In genomic region chr1:101247404-101248287, GRCh38 we compare ENCODE assay signal across 9 cellular contexts. TPM values are rescaled to one million over a fixed set of nuclear protein-coding genes. Genes with fewer than 3 reads are reported as not detected.
DNase-seq lines count a peak whose midpoint lies in the region; ATAC-seq and TF ChIP-seq lines count a peak whose summit lies in the region.
"Had no signal": no experiment of that assay in that cellular context is flagged by ENCODE, and none has a peak within 500 bp of the region (broad histone marks: within the 10 kb centered on the region; RNA-seq: fewer than 3 reads in every experiment).

No MANE protein-coding gene starts in this region.

- BruUV-seq in Calu3 (replicated peaks; lab: Mats Ljungman, UMichigan): no TSS peak

- no peaks in the 10 kb centered on the region for H3K9me3 ChIP-seq in CD8-positive, alpha-beta memory T cell (ENCODE audit: low read length)
- no peaks in the 10 kb centered on the region for H3K9me3 ChIP-seq in SU-DHL-6 (ENCODE audit: insufficient read depth, low read length)

- no peaks in the 10 kb centered on the region for H3K27me3 Mint-ChIP-seq in CD8-positive, alpha-beta memory T cell
- H3K27me3 Mint-ChIP-seq in Calu3 (ENCODE audit: unreplicated experiment): peaks cover 2% of the 10 kb centered on the region
- H3K27me3 Mint-ChIP-seq in activated T-helper 1 cell treated with anti-CD3 and anti-CD28 coated beads, Interleukin-12 subunit alpha, Interleukin-12 subunit beta, Interleukin-2, Interleukin-4 antibody, amounts not matched to agents 30 ng/mL and 10 ng/mL and 1 ng/mL, durations not matched to agents 14 hours and 24 hours and 36 hours (ENCODE audit: insufficient read depth): no peaks in the 10 kb centered on the region

- no peak for DNase-seq in CD8-positive, alpha-beta memory T cell
- no peak for DNase-seq in Calu3
- no peak for DNase-seq in NCI-H345 (lab: John Stamatoyannopoulos, UW)
- no peak for DNase-seq in activated T-helper 1 cell treated with anti-CD3 and anti-CD28 coated beads, Interleukin-12 subunit alpha, Interleukin-12 subunit beta, Interleukin-2, Interleukin-4 antibody, amounts not matched to agents 30 ng/mL and 10 ng/mL and 1 ng/mL, durations not matched to agents 14 hours and 24 hours and 36 hours (ENCODE audit: low spot score)
- DNase-seq in SHP77 treated with DMSO at 0.1 percent for 48 hours (lab: John Stamatoyannopoulos, UW): no peak
- DNase-seq: NK-92 treated with Interleukin-12 subunit alpha and Interleukin-12 subunit beta, amount 100 ng/mL, for 24 hours had no signal

- H3K27ac ChIP-seq in CD8-positive, alpha-beta memory T cell (ENCODE audit: low read depth, low read length): no peak overlapping the region
- peak overlapping the region; percentile 81 for H3K27ac ChIP-seq in SU-DHL-6 (ENCODE audit: low read depth, low read length)

- no peaks in the 10 kb centered on the region for H3K79me2 ChIP-seq in SU-DHL-6 (ENCODE audit: insufficient read depth, low read length)

- peaks cover 1 to 17% (median 12%) of the 10 kb centered on the region in 3 donors for H3K36me3 Mint-ChIP-seq in CD8-positive, alpha-beta memory T cell
- no peaks in the 10 kb centered on the region for H3K36me3 Mint-ChIP-seq in Calu3 (ENCODE audit: insufficient read depth, unreplicated experiment)
- H3K36me3 Mint-ChIP-seq in activated T-helper 1 cell treated with anti-CD3 and anti-CD28 coated beads, Interleukin-12 subunit alpha, Interleukin-12 subunit beta, Interleukin-2, Interleukin-4 antibody, amounts not matched to agents 30 ng/mL and 10 ng/mL and 1 ng/mL, durations not matched to agents 14 hours and 24 hours and 36 hours (ENCODE audit: low read depth): peaks cover 14% of the 10 kb centered on the region

- H4K20me1 ChIP-seq in SU-DHL-6 (ENCODE audit: low read depth, low read length): no peaks in the 10 kb centered on the region

- peak; percentile 92 for ATAC-seq in GM19324 (IDR thresholded peaks at IDR 0.05; ENCODE audit: low FRiP score, unreplicated experiment)
- peak; percentile 87 for ATAC-seq in HG02943 (IDR thresholded peaks at IDR 0.05; ENCODE audit: low read depth, unreplicated experiment)

- peaks cover 58 to 79% (median 75%) of the 10 kb centered on the region in 3 donors for H3K4me1 Mint-ChIP-seq in CD8-positive, alpha-beta memory T cell
- H3K4me1 Mint-ChIP-seq in Calu3 (ENCODE audit: low read depth, unreplicated experiment): no peaks in the 10 kb centered on the region
- H3K4me1 Mint-ChIP-seq in activated T-helper 1 cell treated with anti-CD3 and anti-CD28 coated beads, Interleukin-12 subunit alpha, Interleukin-12 subunit beta, Interleukin-2, Interleukin-4 antibody, amounts not matched to agents 30 ng/mL and 10 ng/mL and 1 ng/mL, durations not matched to agents 14 hours and 24 hours and 36 hours (ENCODE audit: low read depth): peaks cover 37% of the 10 kb centered on the region

- H3K27me3 ChIP-seq in CD8-positive, alpha-beta memory T cell (ENCODE audit: insufficient read depth, low read length, poor library complexity, severe bottlenecking): no peaks in the 10 kb centered on the region
- no peaks in the 10 kb centered on the region for H3K27me3 ChIP-seq in SU-DHL-6 (ENCODE audit: low read length)

- no peak overlapping the region for H2AFZ ChIP-seq in SU-DHL-6 (ENCODE audit: low read depth, low read length, severe bottlenecking)

- TF ChIP-seq CTCF in SU-DHL-6 (IDR thresholded peaks at IDR 0.05; ENCODE audit: insufficient read depth, low read length, poor library complexity, severe bottlenecking) (no peak), Calu3 (IDR thresholded peaks at IDR 0.05; ENCODE audit: unreplicated experiment) (no peak)

- H3K36me3 ChIP-seq in CD8-positive, alpha-beta memory T cell (ENCODE audit: insufficient read depth, low read length): peaks cover 12% of the 10 kb centered on the region
- no peaks in the 10 kb centered on the region for H3K36me3 ChIP-seq in SU-DHL-6 (ENCODE audit: low read length)

- CTCF ChIA-PET in CD8-positive, alpha-beta memory T cell (lab: Charles Lee): interaction anchor here (0.7 to 2.7 kb wide), 5 partner anchors 9 to 110 kb away, joined by 3 to 25 read pairs (median 6); no protein-coding TSS in a partner anchor
- CTCF ChIA-PET in Calu3 (lab: Charles Lee): interaction anchor here (0.8 to 1.1 kb wide), 2 partner anchors 9 to 12 kb away, joined by 3 to 4 read pairs; no protein-coding TSS in a partner anchor

- H3K9ac ChIP-seq in SU-DHL-6 (ENCODE audit: low read length): peak overlapping the region; percentile 14; the same call in 1 of the 2 replicates

- H3K9me2 ChIP-seq in SU-DHL-6 (replicated peaks; ENCODE audit: insufficient read depth, low read length): no peaks in the 10 kb centered on the region

- peaks cover 30% of the 10 kb centered on the region for H3F3A ChIP-seq in SU-DHL-6 (ENCODE audit: insufficient read depth)

- H3K4me3 Mint-ChIP-seq in CD8-positive, alpha-beta memory T cell: peak overlapping the region in 5 of 7 donors; percentile 7 to 43 (median 30)
- no peak overlapping the region for H3K4me3 Mint-ChIP-seq in Calu3 (ENCODE audit: low read depth, unreplicated experiment)
- H3K4me3 Mint-ChIP-seq in activated T-helper 1 cell treated with anti-CD3 and anti-CD28 coated beads, Interleukin-12 subunit alpha, Interleukin-12 subunit beta, Interleukin-2, Interleukin-4 antibody, amounts not matched to agents 30 ng/mL and 10 ng/mL and 1 ng/mL, durations not matched to agents 14 hours and 24 hours and 36 hours: no peak overlapping the region

- POLR2A ChIA-PET in CD8-positive, alpha-beta memory T cell (lab: Charles Lee): interaction anchor here (0.6 to 2.3 kb wide), 4 partner anchors 9 to 325 kb away, joined by 4 to 7 read pairs (median 4); no protein-coding TSS in a partner anchor

- intact Hi-C loops in Calu3 (cut with micrococcal nuclease; ENCODE audit: unreplicated experiment): no loop called here
- intact Hi-C loops in activated T-helper 1 cell treated with anti-CD3 and anti-CD28 coated beads, Interleukin-12 subunit alpha, Interleukin-12 subunit beta, Interleukin-2, Interleukin-4 antibody, amounts not matched to agents 30 ng/mL and 10 ng/mL and 1 ng/mL, durations not matched to agents 14 hours and 24 hours and 36 hours (cut with micrococcal nuclease): no loop called here

- peak overlapping the region; percentile 42 for H3K4me2 ChIP-seq in SU-DHL-6 (ENCODE audit: low read depth, low read length, poor library complexity, severe bottlenecking)

- H3K27ac Mint-ChIP-seq in CD8-positive, alpha-beta memory T cell: peak overlapping the region; percentile 15 to 89 (median 56)
- H3K27ac Mint-ChIP-seq in Calu3 (ENCODE audit: unreplicated experiment): no peak overlapping the region
- H3K27ac Mint-ChIP-seq in activated T-helper 1 cell treated with anti-CD3 and anti-CD28 coated beads, Interleukin-12 subunit alpha, Interleukin-12 subunit beta, Interleukin-2, Interleukin-4 antibody, amounts not matched to agents 30 ng/mL and 10 ng/mL and 1 ng/mL, durations not matched to agents 14 hours and 24 hours and 36 hours: no peak overlapping the region

- peak overlapping the region; percentile 4 for H3K4me3 ChIP-seq in CD8-positive, alpha-beta memory T cell (ENCODE audit: low read length)
- peak overlapping the region; percentile 10 for H3K4me3 ChIP-seq in SU-DHL-6 (ENCODE audit: insufficient read depth, low read length, poor library complexity, severe bottlenecking)

- peaks cover 74% of the 10 kb centered on the region for H3K4me1 ChIP-seq in CD8-positive, alpha-beta memory T cell (ENCODE audit: insufficient read depth, low read length)

- no peaks in the 10 kb centered on the region for H3K9me3 Mint-ChIP-seq in CD8-positive, alpha-beta memory T cell
- H3K9me3 Mint-ChIP-seq in Calu3 (ENCODE audit: low read depth, unreplicated experiment): no peaks in the 10 kb centered on the region
- no peaks in the 10 kb centered on the region for H3K9me3 Mint-ChIP-seq in activated T-helper 1 cell treated with anti-CD3 and anti-CD28 coated beads, Interleukin-12 subunit alpha, Interleukin-12 subunit beta, Interleukin-2, Interleukin-4 antibody, amounts not matched to agents 30 ng/mL and 10 ng/mL and 1 ng/mL, durations not matched to agents 14 hours and 24 hours and 36 hours

RNA-seq across cellular contexts. Expression of gene S1PR1, which starts 10.8 kb away (rescaled TPM):
- 100 to 1,000 TPM; 118 to 123 TPM for total RNA-seq in CD8-positive, alpha-beta memory T cell
- polyA plus RNA-seq in CD8-positive, alpha-beta memory T cell: 203 TPM
- not detected in 2 replicates for total RNA-seq in Calu3 (2022)
- 42.5 and 42.9 TPM in 2 replicates for total RNA-seq in activated T-helper 1 cell treated with anti-CD3 and anti-CD28 coated beads, Interleukin-12 subunit alpha, Interleukin-12 subunit beta, Interleukin-2, Interleukin-4 antibody, amounts not matched to agents 30 ng/mL and 10 ng/mL and 1 ng/mL, durations not matched to agents 14 hours and 24 hours and 36 hours

Comparison
In these comparisons a context has a peak if more than half of its experiments do, and no peak if none do; other contexts are left out.
1. H3K27ac Mint-ChIP-seq: peak in CD8-positive, alpha-beta memory T cell (8 of 8); none in Calu3 (single experiment) and activated T-helper 1 cell treated with anti-CD3 and anti-CD28 coated beads, Interleukin-12 subunit alpha, Interleukin-12 subunit beta, Interleukin-2, Interleukin-4 antibody, amounts not matched to agents 30 ng/mL and 10 ng/mL and 1 ng/mL, durations not matched to agents 14 hours and 24 hours and 36 hours (single experiment).
2. H3K4me3 Mint-ChIP-seq: peak in CD8-positive, alpha-beta memory T cell (5 of 7); none in Calu3 (single experiment) and activated T-helper 1 cell treated with anti-CD3 and anti-CD28 coated beads, Interleukin-12 subunit alpha, Interleukin-12 subunit beta, Interleukin-2, Interleukin-4 antibody, amounts not matched to agents 30 ng/mL and 10 ng/mL and 1 ng/mL, durations not matched to agents 14 hours and 24 hours and 36 hours (single experiment).
3. RNA of gene S1PR1, which starts 10.8 kb away (total RNA-seq): 118 to 123 TPM in CD8-positive, alpha-beta memory T cell and 42.5 to 42.9 TPM in activated T-helper 1 cell treated with anti-CD3 and anti-CD28 coated beads, Interleukin-12 subunit alpha, Interleukin-12 subunit beta, Interleukin-2, Interleukin-4 antibody, amounts not matched to agents 30 ng/mL and 10 ng/mL and 1 ng/mL, durations not matched to agents 14 hours and 24 hours and 36 hours; not detected in Calu3; every median in the first group is over 10 times any median in the second.